ENCODE assay signal across 13 cellular contexts in genomic region chr20:25285091-25285647, GRCh38. TPM values are rescaled to one million over a fixed set of nuclear protein-coding genes. Genes with fewer than 3 reads are reported as not detected.
DNase-seq lines count a peak whose midpoint lies in the region; ATAC-seq, FAIRE-seq and TF ChIP-seq lines count a peak whose summit lies in the region.
"Had no signal": no experiment of that assay in that cellular context is flagged by ENCODE, and none has a peak within 500 bp of the region (broad histone marks: within the 10 kb centered on the region; RNA-seq: fewer than 3 reads in every experiment).

No MANE protein-coding gene starts in this region.

- H3K9me3 Mint-ChIP-seq in MCF 10A (ENCODE audit: unreplicated experiment): no peaks in the 10 kb centered on the region
- no peaks in the 10 kb centered on the region for H3K9me3 Mint-ChIP-seq in activated T-helper 1 cell treated with anti-CD3 and anti-CD28 coated beads, Interleukin-12 subunit alpha, Interleukin-12 subunit beta, Interleukin-2, Interleukin-4 antibody, amounts not matched to agents 30 ng/mL and 10 ng/mL and 1 ng/mL, durations not matched to agents 14 hours and 24 hours and 36 hours
- H3K9me3 Mint-ChIP-seq: T-cell had no signal

- peaks cover 100% of the 10 kb centered on the region for H3K36me3 Mint-ChIP-seq in MCF 10A (ENCODE audit: insufficient read depth, unreplicated experiment)
- H3K36me3 Mint-ChIP-seq in activated T-helper 1 cell treated with anti-CD3 and anti-CD28 coated beads, Interleukin-12 subunit alpha, Interleukin-12 subunit beta, Interleukin-2, Interleukin-4 antibody, amounts not matched to agents 30 ng/mL and 10 ng/mL and 1 ng/mL, durations not matched to agents 14 hours and 24 hours and 36 hours (ENCODE audit: low read depth): peaks cover 13% of the 10 kb centered on the region

- H4K20me1 ChIP-seq in mammary epithelial cell (ENCODE audit: insufficient read depth, low read length): peaks cover 10% of the 10 kb centered on the region
- no peaks in the 10 kb centered on the region for H4K20me1 ChIP-seq in HepG2 (ENCODE audit: insufficient read depth, low read length)

- H3K9me3 ChIP-seq in mammary epithelial cell (replicated peaks; ENCODE audit: insufficient read depth, low read length) (no peaks in the 10 kb centered on the region), body of pancreas (no peaks in the 10 kb centered on the region), HepG2 (ENCODE audit: low read length) (no peaks in the 10 kb centered on the region), aorta (ENCODE audit: control insufficient read depth, low read length) (no peaks in the 10 kb centered on the region)
- H3K9me3 ChIP-seq: vagina had no signal

- H3K79me2 ChIP-seq in mammary epithelial cell (ENCODE audit: insufficient read depth, low read length) (peaks cover 94% of the 10 kb centered on the region), HepG2 (ENCODE audit: insufficient read depth, low read length) (no peaks in the 10 kb centered on the region)

- ATAC-seq in body of pancreas (no peak), HepG2 (peak; percentile 6; the same call in 1 of the 3 replicates), aorta (ENCODE audit: low FRiP score) (no peak)
- ATAC-seq: T-cell had no signal

- TF ChIP-seq POLR2A in body of pancreas (IDR thresholded peaks at IDR 0.05) (no peak), HepG2 (IDR thresholded peaks at IDR 0.05; ENCODE audit: insufficient read depth in 1 of 2, low read depth in 2 of 2, low read length in 2 of 2) (no peak)

- 82% methylated on average over 16 of the region's 26 CpGs for WGBS in mammary epithelial cell (ENCODE audit: low coverage, missing lambda C conversion rate)
- WGBS in body of pancreas, 2 donors: 83 to 90% methylated on average over 20 to 26 of the region's 26 CpGs
- 92% methylated on average over 26 of the region's 26 CpGs for WGBS in HepG2 (ENCODE audit: low lambda C conversion rate)
- 80 to 82% methylated on average over 26 of the region's 26 CpGs for WGBS in aorta, 2 donors

- no peak for DNase-seq in MCF 10A (ENCODE audit: unreplicated experiment)
- no peak for DNase-seq in mammary epithelial cell
- peak in 3 of 4 donors; percentile 1 to 10 (median 4) for DNase-seq in body of pancreas
- DNase-seq in HepG2 (ENCODE audit: low spot score): no peak
- DNase-seq in aorta: peak; percentile 43 to 58
- DNase-seq in activated T-helper 1 cell treated with anti-CD3 and anti-CD28 coated beads, Interleukin-12 subunit alpha, Interleukin-12 subunit beta, Interleukin-2, Interleukin-4 antibody, amounts not matched to agents 30 ng/mL and 10 ng/mL and 1 ng/mL, durations not matched to agents 14 hours and 24 hours and 36 hours (ENCODE audit: low spot score): no peak
- no peak for DNase-seq in AML-193 (lab: John Stamatoyannopoulos, UW)
- DNase-seq in frontal cortex (ENCODE audit: low spot score in 2 of 2): no peak
- DNase-seq: activated CD4-positive, alpha-beta T cell treated with anti-CD3 and anti-CD28 coated beads, Interleukin-2, amount 50 U/mL, for 4 hours; NCI-H1105; small intestine had no signal

- H3K36me3 ChIP-seq in mammary epithelial cell (ENCODE audit: insufficient read depth, low read length) (peaks cover 75% of the 10 kb centered on the region), body of pancreas (replicated peaks in 1 of 2; ENCODE audit: insufficient read depth in 1 of 2, low read depth in 2 of 2) (peaks cover 6 to 12% of the 10 kb centered on the region in 2 donors), HepG2 (replicated peaks in 1 of 2; ENCODE audit: control insufficient read depth in 1 of 2, insufficient read depth in 2 of 2, low read length in 2 of 2) (peaks cover 58 to 95% of the 10 kb centered on the region in 2 experiments), aorta (ENCODE audit: control insufficient read depth in 1 of 2, insufficient read depth in 2 of 2, low read length in 1 of 2) (peaks cover 0 to 29% of the 10 kb centered on the region in 2 donors)

- TF ChIP-seq RAD21 in HepG2 (CRISPR knock-in tag; IDR thresholded peaks at IDR 0.05): no peak

- BruUV-seq in MCF 10A (replicated peaks; lab: Mats Ljungman, UMichigan): no TSS peak
- BruUV-seq in mammary epithelial cell (replicated peaks; lab: Mats Ljungman, UMichigan): no TSS peak
- BruUV-seq in HepG2 (replicated peaks; lab: Mats Ljungman, UMichigan): no TSS peak

- H3K4me1 Mint-ChIP-seq in MCF 10A (ENCODE audit: insufficient read depth, unreplicated experiment): peaks cover 9% of the 10 kb centered on the region
- H3K4me1 Mint-ChIP-seq in activated T-helper 1 cell treated with anti-CD3 and anti-CD28 coated beads, Interleukin-12 subunit alpha, Interleukin-12 subunit beta, Interleukin-2, Interleukin-4 antibody, amounts not matched to agents 30 ng/mL and 10 ng/mL and 1 ng/mL, durations not matched to agents 14 hours and 24 hours and 36 hours (ENCODE audit: low read depth): no peaks in the 10 kb centered on the region
- H3K4me1 Mint-ChIP-seq: T-cell had no signal

- dilution Hi-C loops in mammary epithelial cell (cut with HindIII; ENCODE audit: low sequenced_read_pairs): no loop called here

- intact Hi-C loops in MCF 10A (cut with micrococcal nuclease) (no loop called here), mammary epithelial cell (cut with micrococcal nuclease) (no loop called here), body of pancreas (cut with DNase I) (no loop called here), HepG2 (cut with micrococcal nuclease; ENCODE audit: unreplicated experiment) (no loop called here), aorta (cut with DNase I) (loop anchor here in 1 of 2 donors (2.0 kb wide), 1 partner anchor 24 kb away; no protein-coding TSS in a partner anchor)
- intact Hi-C loops in activated T-helper 1 cell treated with anti-CD3 and anti-CD28 coated beads, Interleukin-12 subunit alpha, Interleukin-12 subunit beta, Interleukin-2, Interleukin-4 antibody, amounts not matched to agents 30 ng/mL and 10 ng/mL and 1 ng/mL, durations not matched to agents 14 hours and 24 hours and 36 hours (cut with micrococcal nuclease): no loop called here

- POLR2A ChIA-PET in MCF 10A (lab: Yijun Ruan, JAX) (interaction anchor here (1.0 to 1.8 kb wide), 4 partner anchors 8 to 62 kb away, joined by 3 to 9 read pairs (median 5); no protein-coding TSS in a partner anchor), HepG2 (lab: Yijun Ruan, JAX) (no interaction called here)

- H3K4me2 ChIP-seq in mammary epithelial cell (ENCODE audit: insufficient read depth, low read depth, low read length) (no peak overlapping the region), HepG2 (ENCODE audit: low read depth, low read length) (no peak overlapping the region)

- CTCF ChIA-PET in MCF 10A (lab: Yijun Ruan, JAX): interaction anchor here (1.5 to 1.7 kb wide), 2 partner anchors 11 to 15 kb away, joined by 3 to 8 read pairs; no protein-coding TSS in a partner anchor
- CTCF ChIA-PET in mammary epithelial cell (lab: Charles Lee; ENCODE audit: low non-redundant PET): no interaction called here
- CTCF ChIA-PET in HepG2 (lab: Yijun Ruan, JAX; ENCODE audit: low intra/inter-chr PET ratio, low total read pairs): no interaction called here

- H3K27me3 ChIP-seq in mammary epithelial cell (ENCODE audit: insufficient read depth, low read length) (no peaks in the 10 kb centered on the region), body of pancreas (no peaks in the 10 kb centered on the region), HepG2 (ENCODE audit: control insufficient read depth in 1 of 2, insufficient read depth in 2 of 2, low read length in 2 of 2) (no peaks in the 10 kb centered on the region), aorta (ENCODE audit: control insufficient read depth in 1 of 2, insufficient read depth in 2 of 2, low read length in 1 of 2) (no peaks in the 10 kb centered on the region)
- H3K27me3 ChIP-seq: vagina had no signal

- H3K4me3 ChIP-seq in mammary epithelial cell (replicated peaks in 1 of 3; ENCODE audit: insufficient read depth in 1 of 3, low read depth in 2 of 3, low read length in 3 of 3): no peak overlapping the region
- no peak overlapping the region for H3K4me3 ChIP-seq in body of pancreas
- H3K4me3 ChIP-seq in HepG2 (replicated peaks in 1 of 3; ENCODE audit: insufficient read depth in 1 of 3, low read depth in 2 of 3, low read length in 3 of 3): no peak overlapping the region
- H3K4me3 ChIP-seq in aorta (ENCODE audit: low read length in 2 of 2): no peak overlapping the region
- H3K4me3 ChIP-seq: vagina had no signal

- no peak for TF ChIP-seq CTCF in MCF 10A (IDR thresholded peaks at IDR 0.05; ENCODE audit: unreplicated experiment)
- TF ChIP-seq CTCF in mammary epithelial cell (conservative IDR thresholded peaks at IDR 0.05 in 1 of 2, IDR thresholded peaks at IDR 0.05 in 1 of 2; ENCODE audit: extremely low read depth in 1 of 2, insufficient read depth in 1 of 2, low read depth in 1 of 2, low read length in 2 of 2): no peak
- TF ChIP-seq CTCF in body of pancreas (IDR thresholded peaks at IDR 0.05): no peak
- no peak for TF ChIP-seq CTCF in HepG2 (CRISPR knock-in tag; IDR thresholded peaks at IDR 0.05)

- H3K27ac ChIP-seq in mammary epithelial cell (ENCODE audit: insufficient read depth, low read depth, low read length) (no peak overlapping the region), body of pancreas (no peak overlapping the region), HepG2 (ENCODE audit: extremely low read length, insufficient read depth, low read length) (no peak overlapping the region), aorta (ENCODE audit: low read depth in 1 of 2, low read length in 2 of 2) (no peak overlapping the region)
- H3K27ac ChIP-seq: vagina had no signal

- no peak overlapping the region for H3K9ac ChIP-seq in mammary epithelial cell (ENCODE audit: insufficient read depth, low read length)
- H3K9ac ChIP-seq in HepG2 (ENCODE audit: insufficient read depth, low read depth, low read length): no peak overlapping the region

- H3K4me1 ChIP-seq in mammary epithelial cell (ENCODE audit: insufficient read depth, low read length) (no peaks in the 10 kb centered on the region), body of pancreas (peaks cover 4% of the 10 kb centered on the region), HepG2 (ENCODE audit: insufficient read depth, low read length) (no peaks in the 10 kb centered on the region), aorta (ENCODE audit: control insufficient read depth in 1 of 2, insufficient read depth in 2 of 2, low read length in 2 of 2) (no peaks in the 10 kb centered on the region)
- H3K4me1 ChIP-seq: vagina had no signal

- TF ChIP-seq EP300 in HepG2 (IDR thresholded peaks at IDR 0.05; ENCODE audit: low read depth in 2 of 2, low read length in 2 of 2) (no peak), HepG2 (CRISPR knock-in tag; IDR thresholded peaks at IDR 0.05; ENCODE audit: borderline replicate concordance) (no peak)

- in situ Hi-C loops in mammary epithelial cell (cut with MboI; ENCODE audit: low sequenced_read_pairs in 2 of 2): no loop called here
- in situ Hi-C loops in HepG2 (cut with HindIII; ENCODE audit: extremely low pct_ligation_motif_present, low pct_unique_long_range_greater_than_20kb): no loop called here

- FAIRE-seq in HepG2 (lab: Jason Lieb, UNC): no peak
- FAIRE-seq in frontal cortex (lab: Jason Lieb, UNC): no peak
- FAIRE-seq: small intestine had no signal

- no peak overlapping the region for H2AFZ ChIP-seq in mammary epithelial cell (ENCODE audit: low read depth, low read length)
- H2AFZ ChIP-seq in HepG2 (ENCODE audit: low read length): no peak overlapping the region

- H3K27me3 Mint-ChIP-seq in MCF 10A (ENCODE audit: insufficient read depth, unreplicated experiment): no peaks in the 10 kb centered on the region
- no peaks in the 10 kb centered on the region for H3K27me3 Mint-ChIP-seq in activated T-helper 1 cell treated with anti-CD3 and anti-CD28 coated beads, Interleukin-12 subunit alpha, Interleukin-12 subunit beta, Interleukin-2, Interleukin-4 antibody, amounts not matched to agents 30 ng/mL and 10 ng/mL and 1 ng/mL, durations not matched to agents 14 hours and 24 hours and 36 hours (ENCODE audit: insufficient read depth)
- H3K27me3 Mint-ChIP-seq: T-cell had no signal

- no peak overlapping the region for H3K4me3 Mint-ChIP-seq in MCF 10A (ENCODE audit: unreplicated experiment)
- H3K4me3 Mint-ChIP-seq in activated T-helper 1 cell treated with anti-CD3 and anti-CD28 coated beads, Interleukin-12 subunit alpha, Interleukin-12 subunit beta, Interleukin-2, Interleukin-4 antibody, amounts not matched to agents 30 ng/mL and 10 ng/mL and 1 ng/mL, durations not matched to agents 14 hours and 24 hours and 36 hours: no peak overlapping the region
- H3K4me3 Mint-ChIP-seq: T-cell had no signal

- H3K27ac Mint-ChIP-seq in MCF 10A (ENCODE audit: low read depth, unreplicated experiment): peak overlapping the region; percentile 64
- H3K27ac Mint-ChIP-seq in activated T-helper 1 cell treated with anti-CD3 and anti-CD28 coated beads, Interleukin-12 subunit alpha, Interleukin-12 subunit beta, Interleukin-2, Interleukin-4 antibody, amounts not matched to agents 30 ng/mL and 10 ng/mL and 1 ng/mL, durations not matched to agents 14 hours and 24 hours and 36 hours: no peak overlapping the region
- H3K27ac Mint-ChIP-seq: T-cell had no signal

RNA-seq across cellular contexts. Expression of gene PYGB, which starts 37.3 kb away (rescaled TPM):
- total RNA-seq in MCF 10A (2022) (375 and 435 TPM in 2 replicates), mammary epithelial cell (1,000 to 10,000 TPM in 1 of 2 donors, 100 to 1,000 TPM in 1; 475 to 1,432 TPM), body of pancreas (10 to 100 TPM; 34.8 to 42.8 TPM), HepG2 (2016; rRNA removed; fragmentation: Illumina TruSeq; extraction: Trizol) (82.0 and 86.3 TPM in 2 replicates), aorta (10 to 100 TPM; 92.8 to 95.2 TPM), frontal cortex (66.0 TPM)
- polyA plus RNA-seq in mammary epithelial cell (284 TPM), HepG2 (2011; rRNA removed) (24.2 and 37.5 TPM in 2 replicates), aorta (100 to 1,000 TPM in 1 of 2 donors, 10 to 100 TPM in 1; 37.9 to 143 TPM)
- 595 TPM for polyA minus RNA-seq in mammary epithelial cell
- 5.4 and 6.5 TPM in 2 replicates for total RNA-seq in HepG2 (2016; cell fraction: cytosol; rRNA removed; fragmentation: Illumina TruSeq; extraction: Trizol; ENCODE audit: low read depth)
- total RNA-seq in HepG2 (2016; cell fraction: insoluble cytoplasmic fraction; rRNA removed; fragmentation: Illumina TruSeq; extraction: Trizol): 69.1 and 89.6 TPM in 2 replicates
- total RNA-seq in HepG2 (2016; cell fraction: membrane; rRNA removed; fragmentation: Illumina TruSeq; extraction: Trizol): 18.0 and 19.5 TPM in 2 replicates
- total RNA-seq in HepG2 (2016; cell fraction: nucleus; rRNA removed; fragmentation: Illumina TruSeq; extraction: Trizol): 59.8 and 63.0 TPM in 2 replicates
- 24.4 and 27.4 TPM in 2 replicates for polyA plus RNA-seq in HepG2 (2011; cell fraction: cytosol; rRNA removed)
- polyA plus RNA-seq in HepG2 (2011; cell fraction: nucleus; rRNA removed): 111 and 112 TPM in 2 replicates
- 26.9 and 46.5 TPM in 2 replicates for polyA plus RNA-seq in HepG2 (2012)
- 3.5 TPM in 2 replicates for polyA plus RNA-seq in HepG2 (2016; cell fraction: cytosol; fragmentation: Illumina TruSeq; extraction: Trizol; ENCODE audit: low read depth)
- polyA plus RNA-seq in HepG2 (2016; cell fraction: insoluble cytoplasmic fraction; fragmentation: Illumina TruSeq; extraction: Trizol; ENCODE audit: low read depth): 45.7 and 58.6 TPM in 2 replicates
- 7.2 and 9.8 TPM in 2 replicates for polyA plus RNA-seq in HepG2 (2016; cell fraction: membrane; fragmentation: Illumina TruSeq; extraction: Trizol; ENCODE audit: low read depth)
- polyA plus RNA-seq in HepG2 (2016; cell fraction: nucleus; fragmentation: Illumina TruSeq; extraction: Trizol; ENCODE audit: insufficient read depth, low read depth): 79.7 and 85.5 TPM in 2 replicates
- polyA minus RNA-seq in HepG2 (2011; rRNA and poly(A)+ RNA removed; ENCODE audit: low replicate concordance): 26.5 and 80.5 TPM in 2 replicates
- polyA minus RNA-seq in HepG2 (2011; cell fraction: cytosol; rRNA and poly(A)+ RNA removed): 36.1 and 38.1 TPM in 2 replicates
- polyA minus RNA-seq in HepG2 (2011; cell fraction: nucleus; rRNA and poly(A)+ RNA removed): 27.9 and 31.3 TPM in 2 replicates
- 36.8 and 38.5 TPM in 2 replicates for total RNA-seq in activated T-helper 1 cell treated with anti-CD3 and anti-CD28 coated beads, Interleukin-12 subunit alpha, Interleukin-12 subunit beta, Interleukin-2, Interleukin-4 antibody, amounts not matched to agents 30 ng/mL and 10 ng/mL and 1 ng/mL, durations not matched to agents 14 hours and 24 hours and 36 hours

Comparison
In these comparisons a context has a peak if more than half of its experiments do, and no peak if none do; other contexts are left out.
1. DNase-seq: peak in body of pancreas (3 of 4) and aorta (2 of 2); none in MCF 10A (single experiment), mammary epithelial cell (single experiment), HepG2 (single experiment), activated T-helper 1 cell treated with anti-CD3 and anti-CD28 coated beads, Interleukin-12 subunit alpha, Interleukin-12 subunit beta, Interleukin-2, Interleukin-4 antibody, amounts not matched to agents 30 ng/mL and 10 ng/mL and 1 ng/mL, durations not matched to agents 14 hours and 24 hours and 36 hours (single experiment), AML-193 (0 of 2) and frontal cortex (0 of 2).